In genomic region chr16:86495756-86496261, GRCh38 we compare ENCODE assay signal across 18 cellular contexts. TPM values are rescaled to one million over a fixed set of nuclear protein-coding genes. Genes with fewer than 3 reads are reported as not detected.
A peak's percentile ranks its signal among the peaks of the same experiment; 100 is the strongest.
DNase-seq lines count a peak whose midpoint lies in the region; ATAC-seq and TF ChIP-seq lines count a peak whose summit lies in the region.
"Had no signal": no experiment of that assay in that cellular context is flagged by ENCODE, and none has a peak within 500 bp of the region (broad histone marks: within the 10 kb centered on the region; RNA-seq: fewer than 3 reads in every experiment).

No MANE protein-coding gene starts in this region.

- no peak overlapping the region for H3K27ac Mint-ChIP-seq in neural crest cell (ENCODE audit: unreplicated experiment)
- peak overlapping the region in 1 of 2 donors; percentile 23 for H3K27ac Mint-ChIP-seq in stimulated activated naive CD8-positive, alpha-beta T cell treated with anti-CD3 and anti-CD28 coated beads, Interleukin-15, amount 100 ng/mL, for 72 hours
- H3K27ac Mint-ChIP-seq: WTC11 had no signal

- H3K27ac ChIP-seq in WERI-Rb-1: no peak overlapping the region
- peak overlapping the region; percentile 76 to 95 (median 92) for H3K27ac ChIP-seq in esophagus squamous epithelium
- peak overlapping the region; percentile 94 to 99 (median 96) for H3K27ac ChIP-seq in transverse colon
- H3K27ac ChIP-seq in coronary artery: no peak overlapping the region
- H3K27ac ChIP-seq: adrenal gland, pancreas, right lobe of liver had no signal

- no peak for TF ChIP-seq EP300 in transverse colon (IDR thresholded peaks at IDR 0.05; ENCODE audit: low read depth)

- no peaks in the 10 kb centered on the region for H3K9me3 ChIP-seq in WERI-Rb-1 (ENCODE audit: severe bottlenecking)
- H3K9me3 ChIP-seq in esophagus squamous epithelium: no peaks in the 10 kb centered on the region
- H3K9me3 ChIP-seq in transverse colon: no peaks in the 10 kb centered on the region
- H3K9me3 ChIP-seq: adrenal gland, pancreas, right lobe of liver had no signal

- no peak for ATAC-seq in HG02870 (IDR thresholded peaks at IDR 0.05; ENCODE audit: unreplicated experiment)
- no peak for ATAC-seq in stimulated activated naive CD8-positive, alpha-beta T cell treated with anti-CD3 and anti-CD28 coated beads, Interleukin-15, amount 100 ng/mL, for 72 hours
- ATAC-seq: left ventricle myocardium superior, pancreas, right lobe of liver, WTC11 had no signal

- peaks cover 99% of the 10 kb centered on the region for H3K27me3 Mint-ChIP-seq in neural crest cell (ENCODE audit: low read depth)
- H3K27me3 Mint-ChIP-seq in stimulated activated naive CD8-positive, alpha-beta T cell treated with anti-CD3 and anti-CD28 coated beads, Interleukin-15, amount 100 ng/mL, for 72 hours: peaks cover 97% of the 10 kb centered on the region

- in situ Hi-C loops in transverse colon (cut with MboI; ENCODE audit: low pct_ligation_motif_present in 1 of 4, low pct_unique_long_range_greater_than_20kb in 1 of 4, low sequenced_read_pairs in 3 of 4): no loop called here

- H3K27me3 ChIP-seq in WERI-Rb-1 (ENCODE audit: insufficient read depth, low read depth, severe bottlenecking) (peaks cover 80% of the 10 kb centered on the region), esophagus squamous epithelium (peaks cover 14 to 100% (median 29%) of the 10 kb centered on the region in 4 donors), transverse colon (peaks cover 87% of the 10 kb centered on the region)

- H3K4me1 ChIP-seq in esophagus squamous epithelium (peaks cover 9 to 75% (median 10%) of the 10 kb centered on the region in 3 donors), transverse colon (peaks cover 3 to 26% (median 15%) of the 10 kb centered on the region in 4 donors)
- H3K4me1 ChIP-seq: adrenal gland, pancreas, right lobe of liver had no signal

- TF ChIP-seq CTCF in WERI-Rb-1 (IDR thresholded peaks at IDR 0.05; ENCODE audit: low read depth, low read length) (no peak), esophagus squamous epithelium (IDR thresholded peaks at IDR 0.05) (no peak), neural crest cell (conservative IDR thresholded peaks at IDR 0.05) (no peak), transverse colon (IDR thresholded peaks at IDR 0.05) (no peak), coronary artery (IDR thresholded peaks at IDR 0.05) (no peak)

- 39 to 45% methylated on average over 6 to 7 of the region's 16 CpGs for WGBS in esophagus squamous epithelium, 2 donors
- 22 to 31% methylated on average over 8 to 16 of the region's 16 CpGs for WGBS in transverse colon (ENCODE audit: low coverage in 1 of 2), 2 donors

- H3K9me3 Mint-ChIP-seq in neural crest cell: no peaks in the 10 kb centered on the region
- no peaks in the 10 kb centered on the region for H3K9me3 Mint-ChIP-seq in stimulated activated naive CD8-positive, alpha-beta T cell treated with anti-CD3 and anti-CD28 coated beads, Interleukin-15, amount 100 ng/mL, for 72 hours
- H3K9me3 Mint-ChIP-seq: WTC11 had no signal

- peak overlapping the region; percentile 47 for H3K4me3 Mint-ChIP-seq in neural crest cell
- H3K4me3 Mint-ChIP-seq in stimulated activated naive CD8-positive, alpha-beta T cell treated with anti-CD3 and anti-CD28 coated beads, Interleukin-15, amount 100 ng/mL, for 72 hours: no peak overlapping the region

- H3K4me3 ChIP-seq in WERI-Rb-1 (ENCODE audit: low read depth, low read length) (no peak overlapping the region), esophagus squamous epithelium (peak overlapping the region; percentile 5 to 63 (median 42)), transverse colon (peak overlapping the region; percentile 25 to 51 (median 36)), coronary artery (no peak overlapping the region)
- H3K4me3 ChIP-seq: adrenal gland, pancreas, right lobe of liver had no signal

- no peaks in the 10 kb centered on the region for H3K36me3 ChIP-seq in WERI-Rb-1
- H3K36me3 ChIP-seq in esophagus squamous epithelium: no peaks in the 10 kb centered on the region
- no peaks in the 10 kb centered on the region for H3K36me3 ChIP-seq in transverse colon
- H3K36me3 ChIP-seq: adrenal gland, pancreas, right lobe of liver had no signal

- H3K36me3 Mint-ChIP-seq in neural crest cell (ENCODE audit: low read depth): no peaks in the 10 kb centered on the region
- H3K36me3 Mint-ChIP-seq: WTC11 had no signal

- intact Hi-C loops in esophagus squamous epithelium (cut with DNase I) (no loop called here), transverse colon (cut with DNase I; ENCODE audit: low total_unique reads) (loop anchor here (2.0 to 10.0 kb wide), 2 partner anchors 33 to 71 kb away; no protein-coding TSS in a partner anchor)

- DNase-seq in WERI-Rb-1 (peak; percentile 30), esophagus squamous epithelium (lab: John Stamatoyannopoulos, UW) (no peak), neural crest cell (ENCODE audit: low read depth, low spot score) (no peak), transverse colon (no peak), coronary artery (ENCODE audit: low spot score) (no peak)
- DNase-seq in stimulated activated naive CD8-positive, alpha-beta T cell treated with anti-CD3 and anti-CD28 coated beads, Interleukin-15, amount 100 ng/mL, for 72 hours: no peak
- DNase-seq: activated CD4-positive, alpha-beta T cell treated with anti-CD3 and anti-CD28 coated beads, Interleukin-2, amount 50 U/mL, for 48 hours; activated gamma-delta T cell; adrenal gland; KBM-7; left ventricle myocardium superior; NCI-H1436 treated with DMSO at 0.1 percent for 48 hours; NCI-H524; pancreas had no signal

- peaks cover 33% of the 10 kb centered on the region for H3K4me1 Mint-ChIP-seq in neural crest cell
- peaks cover 11% of the 10 kb centered on the region for H3K4me1 Mint-ChIP-seq in stimulated activated naive CD8-positive, alpha-beta T cell treated with anti-CD3 and anti-CD28 coated beads, Interleukin-15, amount 100 ng/mL, for 72 hours

- TF ChIP-seq POLR2A in esophagus squamous epithelium (IDR thresholded peaks at IDR 0.05): no peak
- no peak for TF ChIP-seq POLR2A in transverse colon (IDR thresholded peaks at IDR 0.05)

RNA-seq across cellular contexts. Expression of gene FOXF1, which starts 14.5 kb away (rescaled TPM):
- 1 to 10 TPM in 3 of 4 donors, under 1 TPM in 1; 0.76 to 8.6 (median 3.0) TPM for total RNA-seq in esophagus squamous epithelium
- total RNA-seq in neural crest cell: not detected in 2 replicates
- 10 to 100 TPM; 10.8 to 44.1 (median 23.4) TPM for total RNA-seq in transverse colon
- total RNA-seq: T-helper 2 cell treated with Interferon-gamma antibody and Interleukin-4, amounts not matched to agents 100 ng/mL and 5 ng/mL, for 36 hours; WTC11 had no signal

RNA-seq across cellular contexts. Expression of gene MTHFSD, which starts 59.2 kb away (rescaled TPM):
- total RNA-seq in esophagus squamous epithelium (10 to 100 TPM; 10.7 to 17.7 (median 14.8) TPM), neural crest cell (14.0 and 16.8 TPM in 2 replicates), transverse colon (10 to 100 TPM; 25.4 to 51.1 (median 30.0) TPM)

Comparison
In these comparisons a context has a peak if more than half of its experiments do, and no peak if none do; other contexts are left out.
1. H3K27ac ChIP-seq: peak in esophagus squamous epithelium (4 of 4) and transverse colon (4 of 4); none in WERI-Rb-1 (single experiment) and coronary artery (0 of 2).
2. H3K4me3 ChIP-seq: peak in esophagus squamous epithelium (4 of 4) and transverse colon (4 of 4); none in WERI-Rb-1 (single experiment) and coronary artery (single experiment).